ENCODE assay signal across 28 cellular contexts in the genomic region with DNA sequence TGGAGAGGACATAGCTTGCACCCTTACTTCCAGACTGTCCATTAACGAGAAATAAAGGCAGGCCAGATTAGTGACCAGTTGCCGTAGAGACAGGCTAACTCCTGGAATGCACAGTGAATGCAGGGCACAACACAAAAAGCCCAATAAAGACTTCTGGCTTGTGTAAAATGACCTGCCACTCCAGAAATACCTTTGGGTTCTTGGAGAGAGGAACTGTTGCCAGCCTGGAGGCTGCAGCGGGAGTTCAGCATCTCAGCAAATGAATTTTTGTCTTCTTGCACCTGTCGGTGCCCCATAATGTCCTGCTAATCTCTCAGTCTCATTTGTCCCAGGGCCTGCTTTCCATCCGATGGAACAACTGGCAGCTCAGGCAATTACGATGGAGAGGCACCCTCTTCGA.
"Had no signal": no experiment of that assay in that cellular context is flagged by ENCODE, and none has a peak within 500 bp of the region (broad histone marks: within the 10 kb centered on the region; RNA-seq: fewer than 3 reads in every experiment).

No MANE protein-coding gene starts in this region.

- H3K4me1 ChIP-seq: breast epithelium, esophagus muscularis mucosa, heart right ventricle, parathyroid adenoma, psoas muscle, sigmoid colon, tibial artery had no signal

- H3K4me3 ChIP-seq: breast epithelium, esophagus muscularis mucosa, heart right ventricle, psoas muscle, sigmoid colon, tibial artery had no signal

- H3K9ac ChIP-seq: parathyroid adenoma, SK-N-SH had no signal

- DNase-seq: activated CD4-positive, alpha-beta memory T cell treated with anti-CD3 and anti-CD28 coated beads for 36 hours; activated CD4-positive, alpha-beta T cell treated with anti-CD3 and anti-CD28 coated beads, Interleukin-2, amount 10 ng/mL, durations not matched to agents 24 days and 14 days; activated CD4-positive, CD25-positive, alpha-beta regulatory T cell treated with anti-CD3 and anti-CD28 coated beads, Interleukin-2, amount 50 U/mL, for 72 hours; activated CD8-positive, alpha-beta memory T cell treated with anti-CD3 and anti-CD28 coated beads, Interleukin-2, amount 50 U/mL, for 48 hours; activated gamma-delta T cell treated with Interleukin-2 at 50 U/mL for 16 hours; activated naive CD8-positive, alpha-beta T cell treated with anti-CD3 and anti-CD28 coated beads, Interleukin-2, amount 50 U/mL, for 24 hours; activated T-cell treated with anti-CD3 and anti-CD28 coated beads, Interleukin-2, amount 50 U/mL, for 24 hours; heart right ventricle; naive thymus-derived CD8-positive, alpha-beta T cell; psoas muscle; sigmoid colon; SK-N-SH; small intestine; stimulated activated CD4-positive, alpha-beta T cell treated with anti-CD3 and anti-CD28 coated beads, Interleukin-4, amount 100 ng/mL, for 4 hours; stimulated activated CD8-positive, alpha-beta memory T cell treated with anti-CD3 and anti-CD28 coated beads, Interleukin-4, amount 100 ng/mL, for 48 hours; stimulated activated naive CD8-positive, alpha-beta T cell treated with anti-CD3 and anti-CD28 coated beads, Interleukin-15, amount 100 ng/mL, for 72 hours; SW 1271; T-helper 9 cell; tibial artery; WERI-Rb-1 had no signal

- H3K4me1 Mint-ChIP-seq: activated CD4-positive, alpha-beta T cell treated with anti-CD3 and anti-CD28 coated beads, Interleukin-2, amount 10 ng/mL, durations not matched to agents 24 days and 14 days; activated naive CD4-positive, alpha-beta T cell treated with anti-CD3 and anti-CD28 coated beads, Interleukin-2, amount 50 U/mL, for 24 hours; activated naive CD8-positive, alpha-beta T cell treated with anti-CD3 and anti-CD28 coated beads, Interleukin-2, amount 50 U/mL, for 24 hours; activated T-helper 17 cell treated with anti-CD3 and anti-CD28 coated beads, Interleukin-2, amount 50 U/mL, for 72 hours; central memory CD8-positive, alpha-beta T cell; naive thymus-derived CD8-positive, alpha-beta T cell; stimulated activated memory B cell treated with anti-CD40 and anti-IgM and Interleukin-4, amounts not matched to agents 10 μg/mL and 1 μg/mL and 100 μg/mL, for 72 hours; stimulated activated naive CD8-positive, alpha-beta T cell treated with anti-CD3 and anti-CD28 coated beads, Interleukin-15, amount 100 ng/mL, for 72 hours had no signal

- H3K9me3 ChIP-seq: breast epithelium, esophagus muscularis mucosa, heart right ventricle, psoas muscle, sigmoid colon, SK-N-SH, tibial artery had no signal

- H3K27ac ChIP-seq: breast epithelium, esophagus muscularis mucosa, heart right ventricle, parathyroid adenoma, psoas muscle, sigmoid colon, tibial artery, WERI-Rb-1 had no signal

- H3K27me3 ChIP-seq: breast epithelium, esophagus muscularis mucosa, sigmoid colon, tibial artery had no signal

- H3K27me3 Mint-ChIP-seq: activated CD4-positive, alpha-beta memory T cell treated with anti-CD3 and anti-CD28 coated beads for 36 hours; activated CD4-positive, alpha-beta T cell treated with anti-CD3 and anti-CD28 coated beads, Interleukin-2, amount 10 ng/mL, durations not matched to agents 24 days and 14 days; activated naive CD4-positive, alpha-beta T cell treated with anti-CD3 and anti-CD28 coated beads, Interleukin-2, amount 50 U/mL, for 24 hours; activated naive CD8-positive, alpha-beta T cell treated with anti-CD3 and anti-CD28 coated beads, Interleukin-2, amount 50 U/mL, for 24 hours; activated T-cell treated with anti-CD3 and anti-CD28 coated beads, Interleukin-2, amount 50 U/mL, for 24 hours; activated T-helper 17 cell treated with anti-CD3 and anti-CD28 coated beads, Interleukin-2, amount 50 U/mL, for 72 hours; central memory CD8-positive, alpha-beta T cell; naive thymus-derived CD8-positive, alpha-beta T cell; stimulated activated memory B cell treated with anti-CD40 and anti-IgM and Interleukin-4, amounts not matched to agents 10 μg/mL and 1 μg/mL and 100 μg/mL, for 72 hours; stimulated activated naive CD8-positive, alpha-beta T cell treated with anti-CD3 and anti-CD28 coated beads, Interleukin-15, amount 100 ng/mL, for 72 hours had no signal

- H3K9me3 Mint-ChIP-seq: central memory CD8-positive, alpha-beta T cell; stimulated activated memory B cell treated with anti-CD40 and anti-IgM and Interleukin-4, amounts not matched to agents 10 μg/mL and 1 μg/mL and 100 μg/mL, for 72 hours had no signal

- H2AFZ ChIP-seq: parathyroid adenoma had no signal

- H3K36me3 ChIP-seq: breast epithelium, esophagus muscularis mucosa, heart right ventricle, sigmoid colon, tibial artery, WERI-Rb-1 had no signal

- H3K27ac Mint-ChIP-seq: activated CD4-positive, alpha-beta memory T cell treated with anti-CD3 and anti-CD28 coated beads for 36 hours; activated CD4-positive, alpha-beta T cell treated with anti-CD3 and anti-CD28 coated beads, Interleukin-2, amount 10 ng/mL, durations not matched to agents 24 days and 14 days; activated naive CD4-positive, alpha-beta T cell treated with anti-CD3 and anti-CD28 coated beads, Interleukin-2, amount 50 U/mL, for 24 hours; activated naive CD8-positive, alpha-beta T cell treated with anti-CD3 and anti-CD28 coated beads, Interleukin-2, amount 50 U/mL, for 24 hours; activated T-cell treated with anti-CD3 and anti-CD28 coated beads, Interleukin-2, amount 50 U/mL, for 24 hours; activated T-helper 17 cell treated with anti-CD3 and anti-CD28 coated beads, Interleukin-2, amount 50 U/mL, for 72 hours; naive thymus-derived CD8-positive, alpha-beta T cell; stimulated activated memory B cell treated with anti-CD40 and anti-IgM and Interleukin-4, amounts not matched to agents 10 μg/mL and 1 μg/mL and 100 μg/mL, for 72 hours; stimulated activated naive CD8-positive, alpha-beta T cell treated with anti-CD3 and anti-CD28 coated beads, Interleukin-15, amount 100 ng/mL, for 72 hours; T-helper 1 cell treated with Interleukin-12 subunit alpha and Interleukin-12 subunit beta and Interleukin-4 antibody, amounts not matched to agents 30 μg/mL and 1 μg/mL, for 36 hours had no signal

- H3K36me3 Mint-ChIP-seq: activated CD4-positive, alpha-beta memory T cell treated with anti-CD3 and anti-CD28 coated beads for 36 hours; activated naive CD4-positive, alpha-beta T cell treated with anti-CD3 and anti-CD28 coated beads, Interleukin-2, amount 50 U/mL, for 24 hours; naive thymus-derived CD8-positive, alpha-beta T cell; stimulated activated memory B cell treated with anti-CD40 and anti-IgM and Interleukin-4, amounts not matched to agents 10 μg/mL and 1 μg/mL and 100 μg/mL, for 72 hours had no signal

- ATAC-seq: activated naive CD8-positive, alpha-beta T cell treated with anti-CD3 and anti-CD28 coated beads, Interleukin-2, amount 50 U/mL, for 24 hours; activated T-helper 17 cell treated with anti-CD3 and anti-CD28 coated beads, Interleukin-2, amount 50 U/mL, for 72 hours; heart right ventricle; naive thymus-derived CD8-positive, alpha-beta T cell; psoas muscle; stimulated activated memory B cell treated with anti-CD40 and anti-IgM and Interleukin-4, amounts not matched to agents 10 μg/mL and 1 μg/mL and 100 μg/mL, for 72 hours; stimulated activated naive CD8-positive, alpha-beta T cell treated with anti-CD3 and anti-CD28 coated beads, Interleukin-15, amount 100 ng/mL, for 72 hours had no signal

- H3K79me2 ChIP-seq: parathyroid adenoma had no signal

- H3K4me3 Mint-ChIP-seq: activated CD4-positive, alpha-beta memory T cell treated with anti-CD3 and anti-CD28 coated beads for 36 hours; activated CD4-positive, alpha-beta T cell treated with anti-CD3 and anti-CD28 coated beads, Interleukin-2, amount 10 ng/mL, durations not matched to agents 24 days and 14 days; activated naive CD4-positive, alpha-beta T cell treated with anti-CD3 and anti-CD28 coated beads, Interleukin-2, amount 50 U/mL, for 24 hours; activated naive CD8-positive, alpha-beta T cell treated with anti-CD3 and anti-CD28 coated beads, Interleukin-2, amount 50 U/mL, for 24 hours; activated T-cell treated with anti-CD3 and anti-CD28 coated beads, Interleukin-2, amount 50 U/mL, for 24 hours; activated T-helper 17 cell treated with anti-CD3 and anti-CD28 coated beads, Interleukin-2, amount 50 U/mL, for 72 hours; central memory CD8-positive, alpha-beta T cell; naive thymus-derived CD8-positive, alpha-beta T cell; stimulated activated memory B cell treated with anti-CD40 and anti-IgM and Interleukin-4, amounts not matched to agents 10 μg/mL and 1 μg/mL and 100 μg/mL, for 72 hours; stimulated activated naive CD8-positive, alpha-beta T cell treated with anti-CD3 and anti-CD28 coated beads, Interleukin-15, amount 100 ng/mL, for 72 hours; T-helper 1 cell treated with Interleukin-12 subunit alpha and Interleukin-12 subunit beta and Interleukin-4 antibody, amounts not matched to agents 30 μg/mL and 1 μg/mL, for 36 hours had no signal

- H3K4me2 ChIP-seq: SK-N-SH had no signal
